Comparison of ENCODE assay signal across 12 cellular contexts in genomic region chr14:36975834-36976233, GRCh38.
DNase-seq lines count a peak whose midpoint lies in the region; ATAC-seq and TF ChIP-seq lines count a peak whose summit lies in the region.
"Had no signal": no experiment of that assay in that cellular context is flagged by ENCODE, and none has a peak within 500 bp of the region (broad histone marks: within the 10 kb centered on the region; RNA-seq: fewer than 3 reads in every experiment).

No MANE protein-coding gene starts in this region.

- no peak overlapping the region for H3K27ac Mint-ChIP-seq in stimulated activated naive B cell treated with anti-CD40 and anti-IgM and Interleukin-4, amounts not matched to agents 10 μg/mL and 1 μg/mL and 100 μg/mL, for 72 hours
- H3K27ac Mint-ChIP-seq: CD8-positive, alpha-beta memory T cell had no signal

- DNase-seq in DMS153 (lab: John Stamatoyannopoulos, UW), result peak; percentile 60
- DNase-seq in LHCN-M2 (ENCODE audit: low read depth), result peak; percentile 64
- DNase-seq in NCI-H510A treated with DMSO at 0.1 percent for 48 hours (lab: John Stamatoyannopoulos, UW), result peak; percentile 96
- peak; percentile 62 for DNase-seq in epithelial cell of esophagus (ENCODE audit: low read depth)
- DNase-seq in stimulated activated CD4-positive, alpha-beta T cell treated with anti-CD3 and anti-CD28 coated beads, Interleukin-2, amount 100 ng/mL, for 48 hours, result no peak
- no peak for DNase-seq in stimulated activated naive B cell treated with anti-CD40 and anti-IgM and Interleukin-4, amounts not matched to agents 10 μg/mL and 1 μg/mL and 100 μg/mL, for 72 hours
- DNase-seq in activated CD8-positive, alpha-beta memory T cell treated with anti-CD3 and anti-CD28 coated beads for 24 hours, result no peak
- DNase-seq: CD8-positive, alpha-beta memory T cell; left ventricle myocardium inferior; nucleus accumbens had no signal

- H3K4me1 Mint-ChIP-seq in stimulated activated naive B cell treated with anti-CD40 and anti-IgM and Interleukin-4, amounts not matched to agents 10 μg/mL and 1 μg/mL and 100 μg/mL, for 72 hours, result no peaks in the 10 kb centered on the region
- H3K4me1 Mint-ChIP-seq: CD8-positive, alpha-beta memory T cell had no signal

- no peaks in the 10 kb centered on the region for H3K27me3 Mint-ChIP-seq in stimulated activated naive B cell treated with anti-CD40 and anti-IgM and Interleukin-4, amounts not matched to agents 10 μg/mL and 1 μg/mL and 100 μg/mL, for 72 hours
- H3K27me3 Mint-ChIP-seq: CD8-positive, alpha-beta memory T cell had no signal

- ATAC-seq in stimulated activated naive B cell treated with anti-CD40 and anti-IgM and Interleukin-4, amounts not matched to agents 10 μg/mL and 1 μg/mL and 100 μg/mL, for 72 hours (replicated peaks), result no peak
- ATAC-seq in GM21786 (IDR thresholded peaks at IDR 0.05; ENCODE audit: unreplicated experiment), result no peak

- peak; percentile 32 for TF ChIP-seq CTCF in epithelial cell of esophagus (IDR thresholded peaks at IDR 0.05; ENCODE audit: insufficient read depth, low read depth, low read length, missing control alignments)

- peaks cover 0 to 2% of the 10 kb centered on the region in 2 donors for H3K9me3 Mint-ChIP-seq in stimulated activated naive B cell treated with anti-CD40 and anti-IgM and Interleukin-4, amounts not matched to agents 10 μg/mL and 1 μg/mL and 100 μg/mL, for 72 hours

- H3K4me3 Mint-ChIP-seq in stimulated activated naive B cell treated with anti-CD40 and anti-IgM and Interleukin-4, amounts not matched to agents 10 μg/mL and 1 μg/mL and 100 μg/mL, for 72 hours, result no peak overlapping the region
- H3K4me3 Mint-ChIP-seq: CD8-positive, alpha-beta memory T cell had no signal

- no peaks in the 10 kb centered on the region for H3K36me3 Mint-ChIP-seq in stimulated activated naive B cell treated with anti-CD40 and anti-IgM and Interleukin-4, amounts not matched to agents 10 μg/mL and 1 μg/mL and 100 μg/mL, for 72 hours
- H3K36me3 Mint-ChIP-seq: CD8-positive, alpha-beta memory T cell had no signal

- no peak overlapping the region for H3K4me3 ChIP-seq in epithelial cell of esophagus (ENCODE audit: low read length)
- H3K4me3 ChIP-seq: left ventricle myocardium inferior, stomach had no signal

Comparison
In these comparisons a context has a peak if more than half of its experiments do, and no peak if none do; other contexts are left out.
1. DNase-seq: peak in DMS153 (single experiment), LHCN-M2 (single experiment), NCI-H510A treated with DMSO at 0.1 percent for 48 hours (single experiment) and epithelial cell of esophagus (single experiment); none in stimulated activated CD4-positive, alpha-beta T cell treated with anti-CD3 and anti-CD28 coated beads, Interleukin-2, amount 100 ng/mL, for 48 hours (0 of 2), stimulated activated naive B cell treated with anti-CD40 and anti-IgM and Interleukin-4, amounts not matched to agents 10 μg/mL and 1 μg/mL and 100 μg/mL, for 72 hours (single experiment) and activated CD8-positive, alpha-beta memory T cell treated with anti-CD3 and anti-CD28 coated beads for 24 hours (single experiment).